In the genomic region with DNA sequence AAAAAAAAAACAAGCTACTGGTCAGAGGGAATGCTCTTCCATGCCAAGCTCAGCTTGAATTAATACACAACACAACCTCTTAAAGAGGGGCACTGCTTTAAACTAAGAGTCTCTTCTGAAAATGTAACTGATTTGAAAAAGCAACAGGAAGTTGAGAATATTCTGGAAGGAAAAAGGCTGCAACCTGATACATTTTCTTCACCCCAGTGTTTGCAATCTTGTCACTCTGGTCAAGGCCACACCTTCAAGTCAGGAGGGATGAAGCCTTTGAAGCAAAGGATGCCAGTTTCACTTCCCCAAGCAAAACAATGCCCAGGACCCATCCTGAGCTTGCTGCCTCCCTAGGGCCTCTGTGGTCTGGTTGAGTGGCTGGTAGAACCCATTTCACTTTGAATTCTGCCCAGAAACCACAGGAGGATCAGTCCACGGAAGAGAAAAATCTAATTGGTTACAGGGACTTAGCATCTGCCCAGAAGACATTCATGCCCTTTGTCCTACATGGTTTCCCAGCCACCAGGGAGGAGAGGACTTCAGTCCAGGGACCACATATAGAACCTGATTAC, we compare ENCODE assay signal across 8 cellular contexts.
DNase-seq lines count a peak whose midpoint lies in the region; ATAC-seq and TF ChIP-seq lines count a peak whose summit lies in the region.

No MANE protein-coding gene starts in this region.

- H3F3A ChIP-seq in SK-N-SH (replicated peaks; ENCODE audit: insufficient read depth), result peaks cover 6% of the 10 kb centered on the region

- H3K4me3 ChIP-seq in SK-N-SH (ENCODE audit: low read depth in 2 of 2, low read length in 1 of 2) (no peak overlapping the region), sigmoid colon (no peak overlapping the region)

- no peak for TF ChIP-seq POLR2A in sigmoid colon (IDR thresholded peaks at IDR 0.05)

- H3K9me2 ChIP-seq in SK-N-SH, result no peaks in the 10 kb centered on the region

- DNase-seq in DMS 273 (lab: John Stamatoyannopoulos, UW; ENCODE audit: unreplicated experiment) (peak; percentile 10), DMS 273 treated with DMSO at 0.1 percent for 48 hours (lab: John Stamatoyannopoulos, UW) (no peak), SK-N-SH (no peak), smooth muscle cell of the brain vasculature (ENCODE audit: low read depth, low spot score) (peak; percentile 32), sigmoid colon (no peak), dermis blood vessel endothelial cell (no peak)
- DNase-seq in effector CD4-positive, alpha-beta T cell, result no peak

- H3K27ac ChIP-seq in SK-N-SH (ENCODE audit: low read depth in 2 of 2, low read length in 1 of 2) (peak overlapping the region in 1 of 2 experiments; percentile 12; a peak in 1 of 4 replicates), sigmoid colon (no peak overlapping the region)

- H3K36me3 ChIP-seq in SK-N-SH (replicated peaks in 1 of 2; ENCODE audit: control insufficient read depth in 1 of 2, insufficient read depth in 2 of 2, low read length in 1 of 2), result no peaks in the 10 kb centered on the region
- H3K36me3 ChIP-seq in sigmoid colon, result no peaks in the 10 kb centered on the region

- H3K27me3 ChIP-seq in SK-N-SH (ENCODE audit: insufficient read depth), result no peaks in the 10 kb centered on the region
- H3K27me3 ChIP-seq in sigmoid colon, result no peaks in the 10 kb centered on the region

- H2AFZ ChIP-seq in SK-N-SH (ENCODE audit: low read depth), result 0 out of 2 replicates have a peak overlapping the region, but pooled peaks have one; percentile 53

- peak overlapping the region; percentile 14 for H3K4me2 ChIP-seq in SK-N-SH

- peaks cover 24% of the 10 kb centered on the region for H3K79me2 ChIP-seq in SK-N-SH (ENCODE audit: insufficient read depth)

- CTCF ChIA-PET in SK-N-SH (lab: Yijun Ruan, JAX), result interaction anchor here (0.6 to 1.5 kb wide), 3 partner anchors 30 to 385 kb away, joined by 3 to 4 read pairs (median 4); no protein-coding TSS in a partner anchor

- TF ChIP-seq CTCF in SK-N-SH (IDR thresholded peaks at IDR 0.05) (no peak), sigmoid colon (IDR thresholded peaks at IDR 0.05) (no peak)

- no peaks in the 10 kb centered on the region for H4K20me1 ChIP-seq in SK-N-SH (ENCODE audit: insufficient read depth)

- peak; percentile 57 for ATAC-seq in HG03159 (IDR thresholded peaks at IDR 0.05; ENCODE audit: unreplicated experiment)

- 71% methylated on average over 1 of the region's 1 CpG for WGBS in SK-N-SH (ENCODE audit: low lambda C conversion rate)
- WGBS in sigmoid colon, 2 donors, result 48 to 55% methylated on average over 1 of the region's 1 CpG

- no peak overlapping the region for H3K9ac ChIP-seq in SK-N-SH

- H3K4me1 ChIP-seq in SK-N-SH (ENCODE audit: control insufficient read depth in 1 of 2, insufficient read depth in 2 of 2, low read depth in 1 of 2, low read length in 1 of 2) (peaks cover 5 to 32% of the 10 kb centered on the region in 2 experiments; a peak in 3 of 4 replicates), sigmoid colon (no peaks in the 10 kb centered on the region)

- TF ChIP-seq EP300 in SK-N-SH (IDR thresholded peaks at IDR 0.05; ENCODE audit: borderline replicate concordance in 1 of 2, low read depth in 1 of 2, low read length in 1 of 2) (no peak), sigmoid colon (IDR thresholded peaks at IDR 0.05) (no peak)

- H3K9me3 ChIP-seq in SK-N-SH (no peaks in the 10 kb centered on the region), sigmoid colon (no peaks in the 10 kb centered on the region)

- POLR2A ChIA-PET in SK-N-SH (lab: Yijun Ruan, JAX), result no interaction called here

- intact Hi-C loops in sigmoid colon (cut with DNase I), result no loop called here

- TF ChIP-seq RAD21 in SK-N-SH (IDR thresholded peaks at IDR 0.05; ENCODE audit: low read length), result no peak

TF ChIP-seq in SK-N-SH, 30 proteins besides CTCF, POLR2A, EP300 and RAD21:
- no peak for TF ChIP-seq NRF1 (IDR thresholded peaks at IDR 0.05; ENCODE audit: low read depth, low read length)

Comparison
In these comparisons a context has a peak if more than half of its experiments do, and no peak if none do; other contexts are left out.
1. DNase-seq: peak in DMS 273 (single experiment) and smooth muscle cell of the brain vasculature (single experiment); none in DMS 273 treated with DMSO at 0.1 percent for 48 hours (single experiment), SK-N-SH (single experiment), sigmoid colon (single experiment), dermis blood vessel endothelial cell (single experiment) and effector CD4-positive, alpha-beta T cell (single experiment).